ENCODE assay signal across 8 cellular contexts in genomic region chr10:119595715-119596515, GRCh38.
DNase-seq lines count a peak whose midpoint lies in the region; ATAC-seq and TF ChIP-seq lines count a peak whose summit lies in the region.

No MANE protein-coding gene starts in this region.

- peak overlapping the region; percentile 95 for H3K9ac ChIP-seq in HUES6 (ENCODE audit: low read length)

- peaks cover 18% of the 10 kb centered on the region for H3K36me3 ChIP-seq in HUES6 (ENCODE audit: control insufficient read depth, insufficient read depth, low read length)

- peaks cover 16% of the 10 kb centered on the region for H3K4me1 ChIP-seq in HUES6 (ENCODE audit: control insufficient read depth, insufficient read depth, low read length)

- no peak for TF ChIP-seq CTCF in AG04449 (IDR thresholded peaks at IDR 0.05; ENCODE audit: insufficient read depth, low read length, missing control alignments)

- H3K4me3 ChIP-seq in AG04449 (ENCODE audit: low read depth, low read length) = peak overlapping the region; percentile 95
- H3K4me3 ChIP-seq in HUES6 (ENCODE audit: low read depth, low read length) = peak overlapping the region; percentile 88

- ATAC-seq in GM19035 (IDR thresholded peaks at IDR 0.05; ENCODE audit: unreplicated experiment) (peak; percentile 1), HG02870 (IDR thresholded peaks at IDR 0.05; ENCODE audit: unreplicated experiment) (no peak)

- no peaks in the 10 kb centered on the region for H3K27me3 ChIP-seq in HUES6 (ENCODE audit: control insufficient read depth, insufficient read depth, low read length)

- peaks cover 7% of the 10 kb centered on the region; the same call in 1 of the 2 replicates for H3K9me3 ChIP-seq in HUES6 (ENCODE audit: control insufficient read depth, insufficient read depth, low read depth, low read length)

- DNase-seq in AG04449 (ENCODE audit: low read depth, low spot score) (no peak), left kidney (ENCODE audit: low read depth, low spot score) (peak; percentile 61)
- peak; percentile 47 for DNase-seq in activated CD4-positive, CD25-positive, alpha-beta regulatory T cell treated with anti-CD3 and anti-CD28 coated beads, Interleukin-2, amount 50 U/mL, for 16 hours (ENCODE audit: low read depth, low spot score)
- DNase-seq in central memory CD4-positive, alpha-beta T cell = peak; percentile 40
- peak; percentile 56 to 67 for DNase-seq in stimulated activated CD4-positive, alpha-beta T cell treated with anti-CD3 and anti-CD28 coated beads, Interleukin-2, amount 100 ng/mL, for 48 hours

- CTCF ChIA-PET in AG04449 (lab: Yijun Ruan, JAX) = interaction anchor here (0.6 to 2.3 kb wide), 5 partner anchors 12 to 397 kb away, joined by 3 to 8 read pairs (median 3); no protein-coding TSS in a partner anchor

- peak overlapping the region; percentile 80; the same call in 1 of the 2 replicates for H3K27ac ChIP-seq in HUES6 (ENCODE audit: low read depth, low read length)

- POLR2A ChIA-PET in AG04449 (lab: Yijun Ruan, JAX) = interaction anchor here (0.7 to 1.6 kb wide), 5 partner anchors 53 to 397 kb away, joined by 4 to 7 read pairs (median 5); partner anchors contain the start of genes BAG3, GRK5 and RGS10
